In genomic region chr14:73570913-73571312, GRCh38 we compare ENCODE assay signal across 8 cellular contexts. TPM values are rescaled to one million over a fixed set of nuclear protein-coding genes. Genes with fewer than 3 reads are reported as not detected.
A peak's percentile ranks its signal among the peaks of the same experiment; 100 is the strongest.
DNase-seq lines count a peak whose midpoint lies in the region; ATAC-seq and TF ChIP-seq lines count a peak whose summit lies in the region.
"Not testable (repeated sequence)": the region's sequence is repeated elsewhere in the genome, so short reads cannot be mapped to it uniquely, and the experiment has no call there.

No MANE protein-coding gene starts in this region.

- CTCF ChIA-PET in PC-9 (lab: Charles Lee): interaction anchor here (0.6 to 1.6 kb wide), 9 partner anchors 31 to 406 kb away, joined by 3 to 23 read pairs (median 4); partner anchors contain the start of gene RIOX1
- CTCF ChIA-PET in activated CD8-positive, alpha-beta memory T cell treated with anti-CD3 and anti-CD28 coated beads, Interleukin-2, amount 10 ng/mL, durations not matched to agents 7 days and 5 days (lab: Charles Lee): interaction anchor here (0.6 to 6.2 kb wide), 26 partner anchors 12 to 446 kb away, joined by 3 to 55 read pairs (median 4); partner anchors contain the start of genes ACOT1, ACOT6, COQ6 and FAM161B

- H3K4me3 Mint-ChIP-seq in activated CD8-positive, alpha-beta memory T cell treated with anti-CD3 and anti-CD28 coated beads, Interleukin-2, amount 10 ng/mL, durations not matched to agents 7 days and 5 days: peak overlapping the region; percentile 24

- not testable (repeated sequence) for H3K4me3 ChIP-seq in PC-9

- H3K36me3 ChIP-seq in PC-9 (ENCODE audit: low read depth): not testable (repeated sequence)

- not testable (repeated sequence) for H3K27ac ChIP-seq in PC-9

- H3F3A ChIP-seq in PC-9 (ENCODE audit: insufficient read depth, low read depth): peaks cover 28% of the 10 kb centered on the region; the same call in 1 of the 2 replicates

- not testable (repeated sequence) for H3K9me3 Mint-ChIP-seq in activated CD8-positive, alpha-beta memory T cell treated with anti-CD3 and anti-CD28 coated beads, Interleukin-2, amount 10 ng/mL, durations not matched to agents 7 days and 5 days (ENCODE audit: low read depth)

- DNase-seq in AML-193 (lab: John Stamatoyannopoulos, UW): peak; percentile 17 to 20
- peak; percentile 44 for DNase-seq in HT-29 (ENCODE audit: low spot score)
- peak in 1 of 2 experiments; percentile 74 for DNase-seq in PC-9
- DNase-seq in activated CD8-positive, alpha-beta memory T cell treated with anti-CD3 and anti-CD28 coated beads, Interleukin-2, amount 10 ng/mL, durations not matched to agents 7 days and 5 days: peak; percentile 78
- peak; percentile 69 for DNase-seq in dermis blood vessel endothelial cell
- DNase-seq in left lobe of liver (ENCODE audit: low spot score): peak; percentile 82
- DNase-seq in stimulated activated CD4-positive, alpha-beta T cell treated with anti-CD3 and anti-CD28 coated beads, Interleukin-2, amount 100 ng/mL, for 4 hours (ENCODE audit: low read depth): peak; percentile 49

- H3K27me3 ChIP-seq in PC-9 (ENCODE audit: insufficient read depth, low read depth): not testable (repeated sequence)

- intact Hi-C loops in PC-9 (cut with micrococcal nuclease; ENCODE audit: unreplicated experiment): not testable (repeated sequence)

- not testable (repeated sequence) for H3K27ac Mint-ChIP-seq in activated CD8-positive, alpha-beta memory T cell treated with anti-CD3 and anti-CD28 coated beads, Interleukin-2, amount 10 ng/mL, durations not matched to agents 7 days and 5 days

- not testable (repeated sequence) for H3K9me3 ChIP-seq in PC-9 (ENCODE audit: insufficient read depth, low read depth)

- peak; percentile 46 for TF ChIP-seq CTCF in PC-9 (conservative IDR thresholded peaks at IDR 0.05)

- peaks cover 34% of the 10 kb centered on the region for H3K4me1 ChIP-seq in PC-9 (replicated peaks; ENCODE audit: insufficient read depth)

- not testable (repeated sequence) for H3K9me2 ChIP-seq in PC-9 (ENCODE audit: insufficient read depth)

- not testable (repeated sequence) for H3K27me3 Mint-ChIP-seq in activated CD8-positive, alpha-beta memory T cell treated with anti-CD3 and anti-CD28 coated beads, Interleukin-2, amount 10 ng/mL, durations not matched to agents 7 days and 5 days

- POLR2A ChIA-PET in PC-9 (lab: Charles Lee; ENCODE audit: unreplicated experiment): interaction anchor here (0.5 to 1.0 kb wide), 2 partner anchors 11 to 31 kb away, joined by 3 to 9 read pairs; no protein-coding TSS in a partner anchor

- H4K20me1 ChIP-seq in PC-9 (ENCODE audit: insufficient read depth): not testable (repeated sequence)

- H3K79me2 ChIP-seq in PC-9 (ENCODE audit: low read depth): peaks cover 28% of the 10 kb centered on the region

- BruUV-seq in PC-9 (replicated peaks; lab: Mats Ljungman, UMichigan): not testable (repeated sequence)

- H3K4me1 Mint-ChIP-seq in activated CD8-positive, alpha-beta memory T cell treated with anti-CD3 and anti-CD28 coated beads, Interleukin-2, amount 10 ng/mL, durations not matched to agents 7 days and 5 days: peaks cover 33% of the 10 kb centered on the region

- H3K4me2 ChIP-seq in PC-9: not testable (repeated sequence)

- H2AFZ ChIP-seq in PC-9: not testable (repeated sequence)

- peak; percentile 53 for ATAC-seq in GM19035 (IDR thresholded peaks at IDR 0.05; ENCODE audit: unreplicated experiment)
- peak; percentile 70 for ATAC-seq in activated CD8-positive, alpha-beta memory T cell treated with anti-CD3 and anti-CD28 coated beads, Interleukin-2, amount 10 ng/mL, durations not matched to agents 7 days and 5 days
- peak; percentile 73 for ATAC-seq in left lobe of liver

- peaks cover 23% of the 10 kb centered on the region for H3K36me3 Mint-ChIP-seq in activated CD8-positive, alpha-beta memory T cell treated with anti-CD3 and anti-CD28 coated beads, Interleukin-2, amount 10 ng/mL, durations not matched to agents 7 days and 5 days

RNA-seq across cellular contexts. Expression of gene ACOT2, which starts 1.9 kb away (rescaled TPM):
- 18.3 and 19.2 TPM in 2 replicates for total RNA-seq in HT-29 (2014; rRNA removed; shearing (Covaris generic))
- total RNA-seq in PC-9 (2021) (7.2 and 11.1 TPM in 2 replicates), dermis blood vessel endothelial cell (22.5 and 25.6 TPM in 2 replicates), left lobe of liver (141 TPM)
- total RNA-seq in activated CD8-positive, alpha-beta memory T cell treated with anti-CD3 and anti-CD28 coated beads, Interleukin-2, amount 10 ng/mL, durations not matched to agents 7 days and 5 days: 10 to 100 TPM; 15.6 to 23.8 TPM

RNA-seq across cellular contexts. Expression of gene HEATR4, which starts 12.2 kb away (rescaled TPM):
- 0.10 TPM in 1 of 2 replicates, not detected in the other for total RNA-seq in HT-29 (2014; rRNA removed; shearing (Covaris generic))
- total RNA-seq in PC-9 (2021): 0.18 and 0.59 TPM in 2 replicates
- total RNA-seq in activated CD8-positive, alpha-beta memory T cell treated with anti-CD3 and anti-CD28 coated beads, Interleukin-2, amount 10 ng/mL, durations not matched to agents 7 days and 5 days: not detected
- 0.09 TPM in 1 of 2 replicates, not detected in the other for total RNA-seq in dermis blood vessel endothelial cell
- 3.2 TPM for total RNA-seq in left lobe of liver

RNA-seq across cellular contexts. Expression of gene ACOT4, which starts 20.8 kb away (rescaled TPM):
- total RNA-seq in HT-29 (2014; rRNA removed; shearing (Covaris generic)): 3.3 and 3.5 TPM in 2 replicates
- 3.5 and 4.9 TPM in 2 replicates for total RNA-seq in PC-9 (2021)
- 1 to 10 TPM; 1.5 to 2.1 TPM for total RNA-seq in activated CD8-positive, alpha-beta memory T cell treated with anti-CD3 and anti-CD28 coated beads, Interleukin-2, amount 10 ng/mL, durations not matched to agents 7 days and 5 days
- total RNA-seq in dermis blood vessel endothelial cell: 0.34 and 1.3 TPM in 2 replicates
- 9.9 TPM for total RNA-seq in left lobe of liver

RNA-seq across cellular contexts. Expression of gene ACOT1, which starts 34.0 kb away (rescaled TPM):
- total RNA-seq in HT-29 (2014; rRNA removed; shearing (Covaris generic)): 4.0 and 4.1 TPM in 2 replicates
- total RNA-seq in PC-9 (2021) (2.2 and 3.6 TPM in 2 replicates), dermis blood vessel endothelial cell (2.0 and 3.5 TPM in 2 replicates), left lobe of liver (31.9 TPM)
- 1 to 10 TPM; 2.5 to 4.3 TPM for total RNA-seq in activated CD8-positive, alpha-beta memory T cell treated with anti-CD3 and anti-CD28 coated beads, Interleukin-2, amount 10 ng/mL, durations not matched to agents 7 days and 5 days

RNA-seq across cellular contexts. Expression of gene ACOT6, which starts 41.4 kb away (rescaled TPM):
- total RNA-seq in HT-29 (2014; rRNA removed; shearing (Covaris generic)): not detected in 2 replicates
- not detected in 2 replicates for total RNA-seq in PC-9 (2021)
- total RNA-seq in activated CD8-positive, alpha-beta memory T cell treated with anti-CD3 and anti-CD28 coated beads, Interleukin-2, amount 10 ng/mL, durations not matched to agents 7 days and 5 days: not detected
- total RNA-seq in dermis blood vessel endothelial cell: not detected in 2 replicates
- total RNA-seq in left lobe of liver: 1.6 TPM
